ENCODE assay signal across 9 cellular contexts in the genomic region with DNA sequence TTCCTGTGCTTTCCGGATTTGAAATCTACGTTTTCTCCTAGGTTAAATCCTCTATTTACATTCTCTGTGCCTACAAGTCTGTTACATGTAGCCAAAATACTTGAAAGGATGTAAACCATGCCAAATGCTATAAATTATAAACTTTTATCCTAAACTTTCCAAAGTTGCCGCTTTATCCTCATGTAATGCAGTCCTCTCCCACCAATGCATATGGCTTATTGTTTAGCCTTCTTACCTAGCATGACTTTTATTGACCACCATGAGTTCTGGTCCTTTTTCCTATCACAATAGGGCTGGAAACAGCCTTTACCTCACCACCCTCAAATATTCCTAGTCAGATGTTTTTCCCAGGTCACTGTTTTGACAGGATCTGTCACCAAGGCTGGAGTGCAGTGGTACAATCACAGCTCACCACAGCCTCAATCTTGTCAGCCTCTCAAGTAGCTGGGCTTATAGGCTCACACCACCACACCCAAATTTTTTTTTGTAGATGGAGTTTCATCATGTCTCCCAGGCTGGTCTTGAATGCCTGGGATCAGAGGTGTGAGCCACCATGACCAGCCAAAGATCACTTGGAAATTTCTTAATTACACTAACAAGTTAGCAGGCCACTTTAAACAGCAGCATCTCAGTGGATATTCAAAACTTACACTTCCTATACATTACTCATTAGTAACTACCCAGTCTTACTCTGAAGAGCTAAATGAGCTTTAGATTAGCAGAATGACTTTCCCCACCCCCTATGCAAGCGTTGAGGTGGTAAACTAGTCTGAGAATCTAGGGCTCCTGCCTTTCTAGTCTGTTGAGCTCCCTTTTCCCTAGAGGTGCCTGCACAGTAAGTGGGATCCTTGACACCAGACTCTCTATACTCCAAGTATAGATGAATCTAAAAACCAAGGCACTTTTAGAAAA. TPM values are rescaled to one million over a fixed set of nuclear protein-coding genes. Genes with fewer than 3 reads are reported as not detected.
DNase-seq lines count a peak whose midpoint lies in the region; ATAC-seq, FAIRE-seq and TF ChIP-seq lines count a peak whose summit lies in the region.
"Had no signal": no experiment of that assay in that cellular context is flagged by ENCODE, and none has a peak within 500 bp of the region (broad histone marks: within the 10 kb centered on the region; RNA-seq: fewer than 3 reads in every experiment).

No MANE protein-coding gene starts in this region.

- ATAC-seq in CD4-positive, alpha-beta T cell (ENCODE audit: poor library complexity): no peak
- ATAC-seq in HG03460 (IDR thresholded peaks at IDR 0.05; ENCODE audit: unreplicated experiment): no peak

- peak overlapping the region; percentile 38 for H3K4me3 Mint-ChIP-seq in CD4-positive, alpha-beta T cell

- no peaks in the 10 kb centered on the region for H3K27me3 ChIP-seq in CD4-positive, alpha-beta T cell (ENCODE audit: control insufficient read depth, insufficient read depth, low read length)
- H3K27me3 ChIP-seq in H1 (replicated peaks in 1 of 4; ENCODE audit: control insufficient read depth in 3 of 4, extremely low read depth in 1 of 4, insufficient read depth in 3 of 4, low read length in 3 of 4): no peaks in the 10 kb centered on the region

- POLR2A ChIA-PET in CD4-positive, alpha-beta T cell (lab: Charles Lee): interaction anchor here (1.3 kb wide), 2 partner anchors 16 to 61 kb away, joined by 9 to 10 read pairs; a partner anchor contains a TSS
- POLR2A ChIA-PET in RWPE1 (lab: Yijun Ruan, JAX; ENCODE audit: low non-redundant PET): no interaction called here
- POLR2A ChIA-PET in H1 (lab: Charles Lee; ENCODE audit: partially characterized antibody): interaction anchor here (0.7 to 8.6 kb wide), 24 partner anchors 10 to 317 kb away, joined by 3 to 132 read pairs (median 3); a partner anchor contains a TSS

- H3K27ac Mint-ChIP-seq in CD4-positive, alpha-beta T cell: peak overlapping the region; percentile 61

- peaks cover 0 to 21% of the 10 kb centered on the region in 2 experiments; a peak in 2 of 4 replicates for H3K79me2 ChIP-seq in H1 (ENCODE audit: control insufficient read depth in 1 of 2, insufficient read depth in 2 of 2, low read length in 2 of 2)

- no peak overlapping the region for H3K56ac ChIP-seq in H1 (replicated peaks; ENCODE audit: insufficient read length, low read depth, low read length)

- no peak overlapping the region for H3K14ac ChIP-seq in H1 (ENCODE audit: insufficient read length)

- no peak overlapping the region for H2BK15ac ChIP-seq in H1 (ENCODE audit: low read length)

- WGBS in H1 (ENCODE audit: extremely low coverage in 1 of 2, insufficient coverage in 1 of 2, insufficient read length in 1 of 2, insufficient replicate concordance in 2 of 2, low coverage in 1 of 2, low lambda C conversion rate in 2 of 2, missing lambda C conversion rate in 1 of 2), 2 experiments: 93% methylated on average over 4 of the region's 4 CpGs; no CpG with 5 or more reads in 1 of the 2 experiments

- peaks cover 5 to 16% of the 10 kb centered on the region in 2 experiments for H4K20me1 ChIP-seq in H1 (replicated peaks in 1 of 2; ENCODE audit: control insufficient read depth in 1 of 2, insufficient read depth in 2 of 2, low read length in 2 of 2)

- CTCF ChIA-PET in CD4-positive, alpha-beta T cell (lab: Charles Lee): interaction anchor here (0.9 to 1.4 kb wide), 3 partner anchors 29 to 39 kb away, joined by 3 to 5 read pairs (median 4); no protein-coding TSS in a partner anchor
- CTCF ChIA-PET in RWPE1 (lab: Yijun Ruan, JAX) (interaction anchor here (0.7 to 1.0 kb wide), 3 partner anchors 38 to 350 kb away, joined by 3 to 4 read pairs (median 3); no protein-coding TSS in a partner anchor), H1 (lab: Charles Lee; ENCODE audit: partially characterized antibody) (interaction anchor here (0.7 to 2.2 kb wide), 5 partner anchors 22 to 274 kb away, joined by 3 to 9 read pairs (median 3); no protein-coding TSS in a partner anchor)

- peaks cover 48% of the 10 kb centered on the region for H3K36me3 Mint-ChIP-seq in CD4-positive, alpha-beta T cell (ENCODE audit: low read depth)

- no peak overlapping the region for H2AK5ac ChIP-seq in H1 (ENCODE audit: low read depth, low read length)

- FAIRE-seq in H1 (lab: Jason Lieb, UNC): no peak

- no peak for TF ChIP-seq CTCF in CD4-positive, alpha-beta T cell (IDR thresholded peaks at IDR 0.05)
- no peak for TF ChIP-seq CTCF in RWPE1 (conservative IDR thresholded peaks at IDR 0.05; ENCODE audit: low read depth)
- TF ChIP-seq CTCF in H1 (IDR thresholded peaks at IDR 0.05; ENCODE audit: control extremely low read depth in 1 of 3, insufficient read depth in 1 of 3, low read depth in 1 of 3, low read length in 3 of 3): no peak

- TF ChIP-seq POLR2A in GM19193 (IDR thresholded peaks at IDR 0.05; ENCODE audit: extremely low read depth, insufficient read depth, insufficient read length) (peak; percentile 21), H1 (IDR thresholded peaks at IDR 0.05; ENCODE audit: control extremely low read depth in 1 of 2, low read depth in 2 of 2, low read length in 2 of 2) (peak in 1 of 2 experiments; percentile 58; a peak in 1 of 3 replicates)

- no peak overlapping the region for H4K5ac ChIP-seq in H1 (ENCODE audit: insufficient read length, low read depth, low read length)

- H2BK12ac ChIP-seq in H1 (ENCODE audit: low read depth, low read length): no peak overlapping the region

- no peaks in the 10 kb centered on the region for H3K9me3 ChIP-seq in CD4-positive, alpha-beta T cell (ENCODE audit: control insufficient read depth, low read length)
- H3K9me3 ChIP-seq in H1 (ENCODE audit: insufficient read depth in 2 of 2, low read depth in 1 of 2, low read length in 1 of 2): peaks cover 0 to 3% of the 10 kb centered on the region in 2 experiments; a peak in 1 of 4 replicates

- H3K18ac ChIP-seq in H1 (ENCODE audit: extremely low read depth, low read length): no peak overlapping the region

- H3K4me1 Mint-ChIP-seq in CD4-positive, alpha-beta T cell (ENCODE audit: low read depth): peaks cover 47% of the 10 kb centered on the region

- peaks cover 17 to 32% (median 21%) of the 10 kb centered on the region in 4 experiments for H3K36me3 ChIP-seq in H1 (ENCODE audit: control insufficient read depth in 2 of 4, insufficient read depth in 4 of 4, low read length in 3 of 4)

- H2AFZ ChIP-seq in H1 (ENCODE audit: low read length): no peak overlapping the region

- no peak overlapping the region for H3K4ac ChIP-seq in H1 (replicated peaks; ENCODE audit: insufficient read length, low read depth, low read length)

- intact Hi-C loops in CD4-positive, alpha-beta T cell (cut with DNase I, micrococcal nuclease): no loop called here

- TF ChIP-seq EP300 in H1 (IDR thresholded peaks at IDR 0.05; ENCODE audit: borderline replicate concordance in 1 of 2, low read depth in 2 of 2, low read length in 2 of 2): no peak

- H2BK20ac ChIP-seq in H1 (ENCODE audit: low read length): no peak overlapping the region

- H4K91ac ChIP-seq in H1 (replicated peaks; ENCODE audit: insufficient read length, low read length): no peak overlapping the region

- no peak overlapping the region for H3K27ac ChIP-seq in CD4-positive, alpha-beta T cell (ENCODE audit: low read depth, low read length)
- H3K27ac ChIP-seq in RWPE1 (peak overlapping the region; percentile 62), H1 (ENCODE audit: low read depth, low read length) (no peak overlapping the region)

- peaks cover 0 to 4% (median 2%) of the 10 kb centered on the region in 4 experiments; a peak in 4 of 7 replicates for H3K4me1 ChIP-seq in H1 (replicated peaks in 1 of 4; ENCODE audit: control insufficient read depth in 3 of 4, insufficient read depth in 4 of 4, low read length in 3 of 4)

- no peaks in the 10 kb centered on the region for H3K27me3 Mint-ChIP-seq in CD4-positive, alpha-beta T cell

- H3K4me3 ChIP-seq in H1 (ENCODE audit: extremely low read depth in 1 of 4, insufficient read depth in 2 of 4, low read depth in 3 of 4, low read length in 4 of 4): no peak overlapping the region

- no peak overlapping the region for H3K23ac ChIP-seq in H1 (ENCODE audit: insufficient read length)

- no peak overlapping the region for H2BK5ac ChIP-seq in H1 (ENCODE audit: low read depth, low read length)

- no peak overlapping the region for H2BK120ac ChIP-seq in H1 (replicated peaks; ENCODE audit: low read depth, low read length)

- no peak overlapping the region for H3K4me2 ChIP-seq in H1 (ENCODE audit: insufficient read depth in 1 of 2, low read depth in 2 of 2, low read length in 2 of 2)

- H3K9ac ChIP-seq in H1 (replicated peaks in 1 of 4; ENCODE audit: extremely low read depth in 1 of 4, low read depth in 3 of 4, low read length in 3 of 4): no peak overlapping the region

- H3K79me1 ChIP-seq in H1 (ENCODE audit: low read depth, low read length): no peaks in the 10 kb centered on the region

- no peaks in the 10 kb centered on the region for H3K9me3 Mint-ChIP-seq in CD4-positive, alpha-beta T cell

- DNase-seq in CD4-positive, alpha-beta T cell: no peak
- DNase-seq in RWPE1 (ENCODE audit: low spot score): no peak
- DNase-seq in H1 (ENCODE audit: low read depth in 1 of 2, low spot score in 2 of 2): no peak
- no peak for DNase-seq in stimulated activated naive CD4-positive, alpha-beta T cell treated with Interleukin-2 at 50 U/mL for 16 hours (lab: John Stamatoyannopoulos, UW)
- no peak for DNase-seq in activated CD4-positive, CD25-positive, alpha-beta regulatory T cell (lab: John Stamatoyannopoulos, UW)
- no peak for DNase-seq in stimulated activated CD4-positive, alpha-beta T cell treated with anti-CD3 and anti-CD28 coated beads, Interleukin-2, amount 100 ng/mL, for 24 hours
- DNase-seq: NCI-H1694 treated with DMSO at 0.1 percent for 48 hours had no signal

- peaks cover 8% of the 10 kb centered on the region for H3K23me2 ChIP-seq in H1 (ENCODE audit: low read depth, low read length)

- H4K8ac ChIP-seq in H1 (ENCODE audit: extremely low read depth, insufficient read depth, low read length): no peak overlapping the region

- no peak for TF ChIP-seq RAD21 in H1 (IDR thresholded peaks at IDR 0.05 in 1 of 2, conservative IDR thresholded peaks at IDR 0.05 in 1 of 2; ENCODE audit: low read depth in 2 of 2, low read length in 2 of 2)

RNA-seq across cellular contexts. Expression of a gene that starts 4.1 kb away (rescaled TPM):
- 100 to 1,000 TPM; 116 to 120 TPM for total RNA-seq in CD4-positive, alpha-beta T cell
- total RNA-seq in H1 (2021; fragmentation: NEBNext Ultra II Directional; extraction: Animal tissue kit (Norgen Biotek cat#: 25700)): 2,092 and 2,144 TPM in 2 replicates
- 5,662 and 6,837 TPM in 2 replicates for polyA plus RNA-seq in H1 (2011; rRNA removed)
- 4,812 TPM for polyA plus RNA-seq in H1 (2011; cell fraction: cytosol; rRNA removed)
- polyA plus RNA-seq in H1 (2011; cell fraction: nucleus; rRNA removed): 2,873 TPM
- polyA plus RNA-seq in H1 (2012, experiment 1 of 2): 2,207 to 3,001 TPM (median 2,867 TPM) in 4 replicates
- polyA plus RNA-seq in H1 (2012, experiment 2 of 2): 3,322 TPM
- polyA plus RNA-seq in H1 (2013, experiment 1 of 2): 1,861 TPM
- polyA plus RNA-seq in H1 (2013, experiment 2 of 2): 1,829 TPM
- 5,078 and 5,287 TPM in 2 replicates for polyA minus RNA-seq in H1 (2011; rRNA and poly(A)+ RNA removed)
- 1,363 TPM for polyA minus RNA-seq in H1 (2011; cell fraction: cytosol; rRNA and poly(A)+ RNA removed)
- 988 TPM for polyA minus RNA-seq in H1 (2011; cell fraction: nucleus; rRNA and poly(A)+ RNA removed)

RNA-seq across cellular contexts. Expression of a gene that starts 16.5 kb away (rescaled TPM):
- total RNA-seq in CD4-positive, alpha-beta T cell: 100 to 1,000 TPM; 401 to 418 TPM
- 47.7 and 49.6 TPM in 2 replicates for total RNA-seq in H1 (2021; fragmentation: NEBNext Ultra II Directional; extraction: Animal tissue kit (Norgen Biotek cat#: 25700))
- polyA plus RNA-seq in H1 (2011; rRNA removed): 36.6 and 54.6 TPM in 2 replicates
- 42.5 TPM for polyA plus RNA-seq in H1 (2011; cell fraction: cytosol; rRNA removed)
- 180 TPM for polyA plus RNA-seq in H1 (2011; cell fraction: nucleus; rRNA removed)
- polyA plus RNA-seq in H1 (2012, experiment 1 of 2): 30.8 to 52.0 TPM (median 47.4 TPM) in 4 replicates
- 37.8 TPM for polyA plus RNA-seq in H1 (2012, experiment 2 of 2)
- 30.1 TPM for polyA plus RNA-seq in H1 (2013, experiment 1 of 2)
- polyA plus RNA-seq in H1 (2013, experiment 2 of 2): 33.4 TPM
- 99.6 and 107 TPM in 2 replicates for polyA minus RNA-seq in H1 (2011; rRNA and poly(A)+ RNA removed)
- 35.4 TPM for polyA minus RNA-seq in H1 (2011; cell fraction: cytosol; rRNA and poly(A)+ RNA removed)
- polyA minus RNA-seq in H1 (2011; cell fraction: nucleus; rRNA and poly(A)+ RNA removed): 78.7 TPM

RNA-seq across cellular contexts. Expression of a gene that starts 32.5 kb away (rescaled TPM):
- 1 to 10 TPM in 1 of 2 experiments, under 1 TPM in 1; 0.71 to 1.1 TPM for total RNA-seq in CD4-positive, alpha-beta T cell
- 0.11 and 0.13 TPM in 2 replicates for total RNA-seq in H1 (2021; fragmentation: NEBNext Ultra II Directional; extraction: Animal tissue kit (Norgen Biotek cat#: 25700))
- 0.03 and 0.09 TPM in 2 replicates for polyA plus RNA-seq in H1 (2011; rRNA removed)
- polyA plus RNA-seq in H1 (2011; cell fraction: cytosol; rRNA removed): 0.03 TPM
- 0.16 TPM for polyA plus RNA-seq in H1 (2011; cell fraction: nucleus; rRNA removed)
- 0.04 to 0.09 TPM (median 0.05 TPM) in 4 replicates for polyA plus RNA-seq in H1 (2012, experiment 1 of 2)
- not detected for polyA plus RNA-seq in H1 (2012, experiment 2 of 2)
- polyA plus RNA-seq in H1 (2013, experiment 1 of 2): 0.04 TPM
- 0.06 TPM for polyA plus RNA-seq in H1 (2013, experiment 2 of 2)
- not detected in 2 replicates for polyA minus RNA-seq in H1 (2011; rRNA and poly(A)+ RNA removed)
- not detected for polyA minus RNA-seq in H1 (2011; cell fraction: cytosol; rRNA and poly(A)+ RNA removed)
- not detected for polyA minus RNA-seq in H1 (2011; cell fraction: nucleus; rRNA and poly(A)+ RNA removed)

RNA-seq across cellular contexts. Expression of a gene that starts 57.3 kb away (rescaled TPM):
- total RNA-seq in CD4-positive, alpha-beta T cell: 1 to 10 TPM; 5.1 to 6.0 TPM
- 7.0 and 7.5 TPM in 2 replicates for total RNA-seq in H1 (2021; fragmentation: NEBNext Ultra II Directional; extraction: Animal tissue kit (Norgen Biotek cat#: 25700))
- 8.1 and 9.4 TPM in 2 replicates for polyA plus RNA-seq in H1 (2011; rRNA removed)
- polyA plus RNA-seq in H1 (2011; cell fraction: cytosol; rRNA removed): 8.9 TPM
- 8.4 TPM for polyA plus RNA-seq in H1 (2011; cell fraction: nucleus; rRNA removed)
- 6.8 to 8.2 TPM (median 7.4 TPM) in 4 replicates for polyA plus RNA-seq in H1 (2012, experiment 1 of 2)
- 6.5 TPM for polyA plus RNA-seq in H1 (2012, experiment 2 of 2)
- 4.7 TPM for polyA plus RNA-seq in H1 (2013, experiment 1 of 2)
- 4.9 TPM for polyA plus RNA-seq in H1 (2013, experiment 2 of 2)
- polyA minus RNA-seq in H1 (2011; rRNA and poly(A)+ RNA removed): 5.3 and 7.7 TPM in 2 replicates
- polyA minus RNA-seq in H1 (2011; cell fraction: cytosol; rRNA and poly(A)+ RNA removed): 3.9 TPM
- polyA minus RNA-seq in H1 (2011; cell fraction: nucleus; rRNA and poly(A)+ RNA removed): 3.0 TPM

Comparison
In these comparisons a context has a peak if more than half of its experiments do, and no peak if none do; other contexts are left out.
1. RNA of a gene that starts 4.1 kb away (total RNA-seq): 2,092 to 2,144 TPM in H1; 116 to 120 TPM in CD4-positive, alpha-beta T cell; every median in the first group is over 10 times any median in the second.